Comparison of ENCODE assay signal across 10 cellular contexts in genomic region chr7:114539575-114539974, GRCh38.
DNase-seq lines count a peak whose midpoint lies in the region; ATAC-seq and TF ChIP-seq lines count a peak whose summit lies in the region.
"Had no signal": no experiment of that assay in that cellular context is flagged by ENCODE, and none has a peak within 500 bp of the region (broad histone marks: within the 10 kb centered on the region; RNA-seq: fewer than 3 reads in every experiment).

No MANE protein-coding gene starts in this region.

- H3K79me2 ChIP-seq in mammary epithelial cell (ENCODE audit: insufficient read depth, low read length): no peaks in the 10 kb centered on the region

- no peaks in the 10 kb centered on the region for H3K36me3 Mint-ChIP-seq in neural crest cell (ENCODE audit: low read depth)

- dilution Hi-C loops in mammary epithelial cell (cut with HindIII; ENCODE audit: low sequenced_read_pairs): no loop called here

- DNase-seq in NCI-H2107 (lab: John Stamatoyannopoulos, UW): peak; percentile 13
- no peak for DNase-seq in mammary epithelial cell
- no peak for DNase-seq in neural crest cell (ENCODE audit: low read depth, low spot score)
- DNase-seq in KG1 (lab: John Stamatoyannopoulos, UW): no peak
- DNase-seq in anterior cingulate cortex (lab: John Stamatoyannopoulos, UW): no peak
- no peak for DNase-seq in AG08395 (ENCODE audit: low spot score)
- DNase-seq: activated CD4-positive, alpha-beta T cell treated with anti-CD3 and anti-CD28 coated beads, Interleukin-2, amount 50 U/mL, for 1 hour; islet precursor cell had no signal

- no peaks in the 10 kb centered on the region for H3K4me1 ChIP-seq in mammary epithelial cell (ENCODE audit: insufficient read depth, low read length)

- H3K36me3 ChIP-seq in mammary epithelial cell (ENCODE audit: insufficient read depth, low read length): no peaks in the 10 kb centered on the region

- no TSS peak for BruUV-seq in mammary epithelial cell (replicated peaks; lab: Mats Ljungman, UMichigan)

- TF ChIP-seq CTCF in GM12875 (IDR thresholded peaks at IDR 0.05; ENCODE audit: borderline replicate concordance, insufficient read depth, low read depth, low read length): 0 out of 2 replicates have a peak, but pooled peaks have one; percentile 9
- peak; percentile 15 to 46 for TF ChIP-seq CTCF in mammary epithelial cell (conservative IDR thresholded peaks at IDR 0.05 in 1 of 2, IDR thresholded peaks at IDR 0.05 in 1 of 2; ENCODE audit: extremely low read depth in 1 of 2, insufficient read depth in 1 of 2, low read depth in 1 of 2, low read length in 2 of 2)
- peak; percentile 41 for TF ChIP-seq CTCF in neural crest cell (conservative IDR thresholded peaks at IDR 0.05)

- H3K4me3 ChIP-seq in GM12875 (ENCODE audit: low read depth, low read length): no peak overlapping the region
- no peak overlapping the region for H3K4me3 ChIP-seq in mammary epithelial cell (replicated peaks in 1 of 3; ENCODE audit: insufficient read depth in 1 of 3, low read depth in 2 of 3, low read length in 3 of 3)

- no peak overlapping the region for H3K4me2 ChIP-seq in mammary epithelial cell (ENCODE audit: insufficient read depth, low read depth, low read length)

- no peaks in the 10 kb centered on the region for H3K27me3 Mint-ChIP-seq in neural crest cell (ENCODE audit: low read depth)

- intact Hi-C loops in mammary epithelial cell (cut with micrococcal nuclease): loop anchor here (5.0 kb wide), 1 partner anchor 512 kb away; no protein-coding TSS in a partner anchor

- no peak overlapping the region for H3K9ac ChIP-seq in mammary epithelial cell (ENCODE audit: insufficient read depth, low read length)

- H3K27ac Mint-ChIP-seq in neural crest cell (ENCODE audit: unreplicated experiment): no peak overlapping the region

- no peaks in the 10 kb centered on the region for H3K27me3 ChIP-seq in mammary epithelial cell (ENCODE audit: insufficient read depth, low read length)

- H3K4me1 Mint-ChIP-seq in neural crest cell: peaks cover 19% of the 10 kb centered on the region

- no peaks in the 10 kb centered on the region for H4K20me1 ChIP-seq in mammary epithelial cell (ENCODE audit: insufficient read depth, low read length)

- H3K27ac ChIP-seq in mammary epithelial cell (ENCODE audit: insufficient read depth, low read depth, low read length): no peak overlapping the region

- no peaks in the 10 kb centered on the region for H3K9me3 Mint-ChIP-seq in neural crest cell

- no peak overlapping the region for H2AFZ ChIP-seq in mammary epithelial cell (ENCODE audit: low read depth, low read length)

- CTCF ChIA-PET in mammary epithelial cell (lab: Charles Lee; ENCODE audit: low non-redundant PET): interaction anchor here (0.6 to 1.0 kb wide), 5 partner anchors 19 to 326 kb away, joined by 4 to 14 read pairs (median 6); no protein-coding TSS in a partner anchor

- no peaks in the 10 kb centered on the region for H3K9me3 ChIP-seq in mammary epithelial cell (replicated peaks; ENCODE audit: insufficient read depth, low read length)

- H3K4me3 Mint-ChIP-seq in neural crest cell: no peak overlapping the region

- ATAC-seq in GM21381 (IDR thresholded peaks at IDR 0.05; ENCODE audit: unreplicated experiment): no peak

- in situ Hi-C loops in mammary epithelial cell (cut with MboI; ENCODE audit: low sequenced_read_pairs in 2 of 2): no loop called here
